In the genomic region with DNA sequence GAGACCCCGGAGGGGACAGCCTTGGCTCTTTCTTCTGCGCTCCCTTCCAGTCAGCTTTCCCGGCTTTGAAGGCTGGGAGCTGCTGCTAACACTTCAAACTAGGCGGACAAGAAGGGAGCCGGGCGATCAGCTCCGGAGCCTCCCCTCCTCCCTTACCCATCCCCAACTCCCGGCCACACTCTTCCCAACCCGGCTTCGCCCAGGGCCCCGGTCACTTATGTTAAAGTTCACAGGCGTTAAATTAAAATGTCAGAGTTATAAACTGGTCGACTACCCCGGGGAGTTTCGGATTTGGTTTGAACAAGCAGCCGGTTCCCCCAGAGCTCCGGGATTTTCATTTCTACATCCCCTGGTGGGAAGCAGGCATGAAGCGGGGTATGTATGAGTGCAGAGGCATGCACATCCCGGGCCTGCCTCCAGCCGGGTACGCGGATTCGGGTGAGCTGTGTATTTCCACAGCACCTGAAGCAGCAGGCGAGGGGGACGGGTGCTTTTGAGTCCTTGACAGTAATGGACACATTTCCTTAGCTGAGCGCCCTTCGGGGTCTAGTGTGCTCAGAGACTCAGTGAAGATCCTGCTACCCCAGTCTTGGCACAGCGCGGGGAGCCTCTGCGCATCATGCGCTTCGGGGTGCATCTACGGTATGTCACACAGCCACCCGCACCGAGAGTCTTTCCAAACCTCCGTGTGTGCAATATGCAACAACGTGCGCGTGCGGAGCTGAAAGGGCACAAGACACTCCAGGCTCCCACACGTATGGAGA, we compare ENCODE assay signal across 8 cellular contexts. TPM values are rescaled to one million over a fixed set of nuclear protein-coding genes. Genes with fewer than 3 reads are reported as not detected.
A peak's percentile ranks its signal among the peaks of the same experiment; 100 is the strongest.
DNase-seq lines count a peak whose midpoint lies in the region; ATAC-seq, FAIRE-seq and TF ChIP-seq lines count a peak whose summit lies in the region.

No MANE protein-coding gene starts in this region.

- intact Hi-C loops in endothelial cell of umbilical vein (cut with micrococcal nuclease) = loop anchor here (2.0 to 10.0 kb wide), 2 partner anchors 381 to 807 kb away; no protein-coding TSS in a partner anchor
- intact Hi-C loops in mucosa of descending colon (cut with DNase I, micrococcal nuclease) = no loop called here

- no peaks in the 10 kb centered on the region for H3K36me3 ChIP-seq in endothelial cell of umbilical vein (ENCODE audit: control insufficient read depth in 2 of 2, extremely low read depth in 1 of 2, insufficient read depth in 2 of 2, low read length in 2 of 2)
- no peaks in the 10 kb centered on the region for H3K36me3 ChIP-seq in mucosa of descending colon (ENCODE audit: low read depth)
- H3K36me3 ChIP-seq in tibial nerve = no peaks in the 10 kb centered on the region

- 1 to 2% methylated on average over 41 of the region's 41 CpGs for WGBS in tibial nerve, 2 donors

- H3K9me3 ChIP-seq in endothelial cell of umbilical vein (replicated peaks; ENCODE audit: control insufficient read depth, insufficient read depth, low read length) = no peaks in the 10 kb centered on the region
- no peaks in the 10 kb centered on the region for H3K9me3 ChIP-seq in mucosa of descending colon
- H3K9me3 ChIP-seq in tibial nerve = no peaks in the 10 kb centered on the region

- dilution Hi-C loops in endothelial cell of umbilical vein (cut with MboI; ENCODE audit: extremely low pct_ligation_motif_present, low sequenced_read_pairs) = no loop called here

- DNase-seq in activated naive CD4-positive, alpha-beta T cell treated with anti-CD3 and anti-CD28 coated beads, Interleukin-2, amount 10 ng/mL, durations not matched to agents 7 days and 5 days = peak; percentile 20
- no peak for DNase-seq in activated naive CD4-positive, alpha-beta T cell treated with anti-CD3 and anti-CD28 coated beads, Interleukin-2, amount 50 U/mL, for 16 hours
- peak; percentile 27 for DNase-seq in endothelial cell of umbilical vein (ENCODE audit: low read depth, low spot score)
- DNase-seq in mucosa of descending colon = peak; percentile 4 to 35 (median 25)
- DNase-seq in tibial nerve (ENCODE audit: low spot score in 2 of 2) = no peak
- no peak for DNase-seq in activated gamma-delta T cell treated with Interleukin-2 at 50 U/mL for 16 hours
- no peak for DNase-seq in DMS79 (lab: John Stamatoyannopoulos, UW)

- no peak overlapping the region for H3K9ac ChIP-seq in endothelial cell of umbilical vein (replicated peaks; ENCODE audit: extremely low read depth, insufficient read depth, low read length)

- H3K27me3 Mint-ChIP-seq in activated naive CD4-positive, alpha-beta T cell treated with anti-CD3 and anti-CD28 coated beads, Interleukin-2, amount 10 ng/mL, durations not matched to agents 7 days and 5 days = peaks cover 47% of the 10 kb centered on the region

- BruUV-seq in endothelial cell of umbilical vein (replicated peaks; lab: Mats Ljungman, UMichigan) = no TSS peak

- no peaks in the 10 kb centered on the region for H3K79me2 ChIP-seq in endothelial cell of umbilical vein (ENCODE audit: control insufficient read depth, insufficient read depth, low read length)

- TF ChIP-seq CTCF in endothelial cell of umbilical vein (IDR thresholded peaks at IDR 0.05; ENCODE audit: extremely low read depth in 1 of 2, insufficient read depth in 1 of 2, low read depth in 1 of 2, low read length in 2 of 2) = no peak
- TF ChIP-seq CTCF in mucosa of descending colon (IDR thresholded peaks at IDR 0.05) = no peak
- no peak for TF ChIP-seq CTCF in tibial nerve (IDR thresholded peaks at IDR 0.05)

- H4K20me1 ChIP-seq in endothelial cell of umbilical vein (replicated peaks; ENCODE audit: control insufficient read depth, extremely low read depth, insufficient read depth, low read length) = no peaks in the 10 kb centered on the region

- H3K27ac Mint-ChIP-seq in activated naive CD4-positive, alpha-beta T cell treated with anti-CD3 and anti-CD28 coated beads, Interleukin-2, amount 10 ng/mL, durations not matched to agents 7 days and 5 days = no peak overlapping the region

- H3K9me3 Mint-ChIP-seq in activated naive CD4-positive, alpha-beta T cell treated with anti-CD3 and anti-CD28 coated beads, Interleukin-2, amount 10 ng/mL, durations not matched to agents 7 days and 5 days = no peaks in the 10 kb centered on the region

- H3K4me1 ChIP-seq in endothelial cell of umbilical vein (ENCODE audit: control insufficient read depth, extremely low read depth, insufficient read depth, low read length) (peaks cover 20% of the 10 kb centered on the region), mucosa of descending colon (ENCODE audit: low read depth) (no peaks in the 10 kb centered on the region), tibial nerve (peaks cover 0 to 34% (median 0%) of the 10 kb centered on the region in 4 donors)

- FAIRE-seq in endothelial cell of umbilical vein (lab: Jason Lieb, UNC) = peak; percentile 64

- H3K27ac ChIP-seq in endothelial cell of umbilical vein (ENCODE audit: insufficient read depth, low read depth, low read length) (no peak overlapping the region), tibial nerve (peak overlapping the region; percentile 43 to 83 (median 70))

- H3K27me3 ChIP-seq in endothelial cell of umbilical vein (ENCODE audit: control insufficient read depth in 2 of 2, insufficient read depth in 2 of 2, low read length in 2 of 2) = peaks cover 34 to 36% of the 10 kb centered on the region in 2 experiments
- H3K27me3 ChIP-seq in tibial nerve = no peaks in the 10 kb centered on the region

- CTCF ChIA-PET in activated naive CD4-positive, alpha-beta T cell treated with anti-CD3 and anti-CD28 coated beads, Interleukin-2, amount 10 ng/mL, durations not matched to agents 7 days and 5 days (lab: Charles Lee) = interaction anchor here (1.9 kb wide), 1 partner anchor 391 kb away, joined by 5 read pairs; no protein-coding TSS in a partner anchor
- CTCF ChIA-PET in endothelial cell of umbilical vein (lab: Charles Lee) = interaction anchor here (0.7 to 3.7 kb wide), 8 partner anchors 10 to 402 kb away, joined by 3 to 21 read pairs (median 4); no protein-coding TSS in a partner anchor

- ATAC-seq in mucosa of descending colon (peak; percentile 21), GM19452 (IDR thresholded peaks at IDR 0.05; ENCODE audit: unreplicated experiment) (no peak)

- peak overlapping the region; percentile 34 for H3K4me3 Mint-ChIP-seq in activated naive CD4-positive, alpha-beta T cell treated with anti-CD3 and anti-CD28 coated beads, Interleukin-2, amount 10 ng/mL, durations not matched to agents 7 days and 5 days

- no peaks in the 10 kb centered on the region for H3K9me1 ChIP-seq in endothelial cell of umbilical vein (replicated peaks; ENCODE audit: control insufficient read depth, extremely low read depth, insufficient read depth, low read length)

- H3K4me3 ChIP-seq in endothelial cell of umbilical vein (replicated peaks in 1 of 3; ENCODE audit: insufficient read depth in 1 of 3, low read depth in 1 of 3, low read length in 3 of 3) = peak overlapping the region; percentile 55 to 84 (median 82)
- H3K4me3 ChIP-seq in mucosa of descending colon = peak overlapping the region; percentile 0
- H3K4me3 ChIP-seq in tibial nerve = peak overlapping the region; percentile 47 to 73 (median 58)

- no peaks in the 10 kb centered on the region for H3K36me3 Mint-ChIP-seq in activated naive CD4-positive, alpha-beta T cell treated with anti-CD3 and anti-CD28 coated beads, Interleukin-2, amount 10 ng/mL, durations not matched to agents 7 days and 5 days

- no peak for TF ChIP-seq POLR2A in endothelial cell of umbilical vein (IDR thresholded peaks at IDR 0.05; ENCODE audit: low read depth, low read length)
- TF ChIP-seq POLR2A in tibial nerve (IDR thresholded peaks at IDR 0.05) = no peak

- H3K4me2 ChIP-seq in endothelial cell of umbilical vein (ENCODE audit: insufficient read depth, low read length) = peak overlapping the region; percentile 91

- TF ChIP-seq EP300 in tibial nerve (IDR thresholded peaks at IDR 0.05) = no peak

- H2AFZ ChIP-seq in endothelial cell of umbilical vein (ENCODE audit: low read depth, low read length) = peak overlapping the region; percentile 84

- POLR2A ChIA-PET in endothelial cell of umbilical vein (lab: Charles Lee) = no interaction called here

- peaks cover 17% of the 10 kb centered on the region for H3K4me1 Mint-ChIP-seq in activated naive CD4-positive, alpha-beta T cell treated with anti-CD3 and anti-CD28 coated beads, Interleukin-2, amount 10 ng/mL, durations not matched to agents 7 days and 5 days

TF ChIP-seq in endothelial cell of umbilical vein, 7 proteins besides CTCF, POLR2A, EP300 and RAD21:
- no peak for TF ChIP-seq FOS (IDR thresholded peaks at IDR 0.05; ENCODE audit: borderline replicate concordance, insufficient read depth, low read length)
- TF ChIP-seq MYC (IDR thresholded peaks at IDR 0.05; ENCODE audit: low read depth, low read length) = no peak
- no peak for TF ChIP-seq JUN (IDR thresholded peaks at IDR 0.05; ENCODE audit: borderline replicate concordance, insufficient read depth, insufficient read length, low read depth)
- TF ChIP-seq GATA2 (IDR thresholded peaks at IDR 0.05; ENCODE audit: insufficient read depth, insufficient read length, low read depth, low read length) = no peak
- TF ChIP-seq, protein P1, sequence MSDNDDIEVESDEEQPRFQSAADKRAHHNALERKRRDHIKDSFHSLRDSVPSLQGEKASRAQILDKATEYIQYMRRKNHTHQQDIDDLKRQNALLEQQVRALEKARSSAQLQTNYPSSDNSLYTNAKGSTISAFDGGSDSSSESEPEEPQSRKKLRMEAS (IDR thresholded peaks at IDR 0.05; ENCODE audit: insufficient read depth, insufficient read length) = no peak
- no peak for TF ChIP-seq EZH2 (IDR thresholded peaks at IDR 0.05; ENCODE audit: borderline replicate concordance, low read depth, low read length, severe bottlenecking)
- TF ChIP-seq POLR2AphosphoS5 (IDR thresholded peaks at IDR 0.05; ENCODE audit: insufficient read depth, low read depth, low read length) = no peak

RNA-seq across cellular contexts. Expression of gene UNC5C, which starts 0.9 kb away (rescaled TPM):
- 0.44 and 0.53 TPM in 2 replicates for total RNA-seq in endothelial cell of umbilical vein
- polyA plus RNA-seq in endothelial cell of umbilical vein = 0.32 and 0.44 TPM in 2 replicates
- 0.14 and 0.20 TPM in 2 replicates for polyA plus RNA-seq in endothelial cell of umbilical vein (2011; cell fraction: cytosol; rRNA removed)
- 0.54 and 0.66 TPM in 2 replicates for polyA plus RNA-seq in endothelial cell of umbilical vein (2011; cell fraction: nucleus; rRNA removed)
- 0.49 and 0.92 TPM in 2 replicates for polyA plus RNA-seq in endothelial cell of umbilical vein (2012)
- 2.1 and 3.2 TPM in 2 replicates for polyA minus RNA-seq in endothelial cell of umbilical vein
- polyA minus RNA-seq in endothelial cell of umbilical vein (2011; cell fraction: cytosol; rRNA and poly(A)+ RNA removed) = not detected
- polyA minus RNA-seq in endothelial cell of umbilical vein (2011; cell fraction: nucleus; rRNA and poly(A)+ RNA removed) = 2.1 and 3.4 TPM in 2 replicates
- 1 to 10 TPM; 3.1 to 7.2 (median 4.6) TPM for total RNA-seq in mucosa of descending colon
- 1 to 10 TPM; 1.2 to 5.0 (median 3.0) TPM for total RNA-seq in tibial nerve

Comparison
In these comparisons a context has a peak if more than half of its experiments do, and no peak if none do; other contexts are left out.
1. DNase-seq: peak in activated naive CD4-positive, alpha-beta T cell treated with anti-CD3 and anti-CD28 coated beads, Interleukin-2, amount 10 ng/mL, durations not matched to agents 7 days and 5 days (single experiment), endothelial cell of umbilical vein (single experiment) and mucosa of descending colon (3 of 3); none in activated naive CD4-positive, alpha-beta T cell treated with anti-CD3 and anti-CD28 coated beads, Interleukin-2, amount 50 U/mL, for 16 hours (single experiment), tibial nerve (0 of 2), activated gamma-delta T cell treated with Interleukin-2 at 50 U/mL for 16 hours (single experiment) and DMS79 (single experiment).
2. H3K4me3 ChIP-seq: peak in every context shown above with its lines; median percentile 82 in endothelial cell of umbilical vein; 58 in tibial nerve; 0 in mucosa of descending colon.